Comparison of ENCODE assay signal across 18 cellular contexts in the genomic region with DNA sequence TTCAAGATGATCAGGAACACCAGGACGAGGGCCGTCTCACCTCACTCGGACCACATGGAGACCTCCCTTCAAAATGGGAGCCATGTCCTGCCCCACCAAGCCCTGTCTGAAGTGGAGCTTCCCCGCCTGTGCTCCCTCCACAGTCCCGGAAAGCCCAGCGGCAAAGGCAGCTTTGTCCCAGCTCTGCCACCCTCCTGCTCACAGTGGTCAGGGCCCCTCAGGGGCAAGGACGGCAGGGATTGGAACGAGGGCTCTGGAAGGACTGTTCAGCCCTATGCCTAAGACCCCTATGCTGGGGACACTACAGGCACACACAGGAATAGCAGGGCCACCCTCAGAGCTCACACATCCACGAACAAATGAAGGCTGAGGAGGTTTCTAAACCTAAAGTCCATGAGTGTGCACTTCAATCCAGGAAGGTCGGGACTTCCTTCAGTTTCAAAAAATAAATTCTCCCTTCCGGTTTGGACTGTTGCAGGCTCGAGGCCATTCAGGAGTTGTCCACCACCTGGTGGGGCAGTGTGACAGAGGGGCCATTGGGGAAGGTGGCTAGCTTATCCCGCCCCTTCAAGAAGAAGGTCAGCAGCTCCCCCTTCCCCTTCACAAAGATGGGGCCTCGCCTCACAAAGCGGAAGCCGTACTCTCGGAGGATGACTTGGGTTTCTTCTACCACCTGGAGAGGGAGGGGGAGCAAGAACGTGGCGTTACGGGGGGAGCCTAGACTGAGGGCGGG. TPM values are rescaled to one million over a fixed set of nuclear protein-coding genes. Genes with fewer than 3 reads are reported as not detected.
DNase-seq lines count a peak whose midpoint lies in the region; ATAC-seq, FAIRE-seq and TF ChIP-seq lines count a peak whose summit lies in the region.
"Had no signal": no experiment of that assay in that cellular context is flagged by ENCODE, and none has a peak within 500 bp of the region (broad histone marks: within the 10 kb centered on the region; RNA-seq: fewer than 3 reads in every experiment).

No MANE protein-coding gene starts in this region.

- H3K9ac ChIP-seq in K562 (ENCODE audit: insufficient read depth in 1 of 2, low read depth in 2 of 2, low read length in 2 of 2) = peak overlapping the region in 1 of 2 experiments; percentile 62; a peak in 1 of 4 replicates

- POLR2A ChIA-PET in K562 (lab: Yijun Ruan, JAX) = interaction anchor here (0.6 to 2.0 kb wide), 5 partner anchors 9 to 505 kb away, joined by 3 to 6 read pairs (median 3); no protein-coding TSS in a partner anchor

- no peaks in the 10 kb centered on the region for H3K9me3 Mint-ChIP-seq in stimulated activated naive CD8-positive, alpha-beta T cell treated with anti-CD3 and anti-CD28 coated beads, Interleukin-15, amount 100 ng/mL, for 72 hours
- H3K9me3 Mint-ChIP-seq: neural crest cell; T-helper 2 cell treated with Interferon-gamma antibody and Interleukin-4, amounts not matched to agents 5 μg/mL and 100 μg/mL, for 36 hours had no signal

- peak; percentile 7 for ATAC-seq in stimulated activated naive CD8-positive, alpha-beta T cell treated with anti-CD3 and anti-CD28 coated beads, Interleukin-15, amount 100 ng/mL, for 72 hours
- ATAC-seq in stimulated activated naive CD8-positive, alpha-beta T cell treated with anti-CD3 and anti-CD28 coated beads, Interleukin-15, Interleukin-2, amounts not matched to agents 100 U/mL and 50 U/mL, for 24 hours = no peak
- ATAC-seq in K562 (peak; percentile 7; the same call in 1 of the 3 replicates), HG02763 (IDR thresholded peaks at IDR 0.05; ENCODE audit: unreplicated experiment) (no peak), HG03045 (IDR thresholded peaks at IDR 0.05; ENCODE audit: unreplicated experiment) (no peak)

- H3K4me3 Mint-ChIP-seq in stimulated activated naive CD8-positive, alpha-beta T cell treated with anti-CD3 and anti-CD28 coated beads, Interleukin-15, amount 100 ng/mL, for 72 hours = no peak overlapping the region
- H3K4me3 Mint-ChIP-seq: activated naive CD8-positive, alpha-beta T cell; T-helper 2 cell treated with Interferon-gamma antibody and Interleukin-4, amounts not matched to agents 5 μg/mL and 100 μg/mL, for 36 hours had no signal

- H3K27ac Mint-ChIP-seq in stimulated activated naive CD8-positive, alpha-beta T cell treated with anti-CD3 and anti-CD28 coated beads, Interleukin-15, amount 100 ng/mL, for 72 hours = peak overlapping the region in 1 of 2 donors; percentile 65
- H3K27ac Mint-ChIP-seq: activated naive CD8-positive, alpha-beta T cell; T-helper 2 cell treated with Interferon-gamma antibody and Interleukin-4, amounts not matched to agents 5 μg/mL and 100 μg/mL, for 36 hours had no signal

- H3K4me2 ChIP-seq in K562 (ENCODE audit: insufficient read depth, low read length) = no peak overlapping the region

- TF ChIP-seq POLR2A in K562 (conservative IDR thresholded peaks at IDR 0.05) = peak; percentile 39

- no peaks in the 10 kb centered on the region for H3K27me3 ChIP-seq in K562 (ENCODE audit: control insufficient read depth in 2 of 2, insufficient read depth in 2 of 2, low read length in 2 of 2)
- H3K27me3 ChIP-seq: esophagus squamous epithelium, SJCRH30 had no signal

- no peak overlapping the region for H3K4me3 ChIP-seq in K562
- no peak overlapping the region for H3K4me3 ChIP-seq in foreskin fibroblast (ENCODE audit: low read depth in 1 of 2, low read length in 2 of 2)
- H3K4me3 ChIP-seq: esophagus squamous epithelium, SJCRH30 had no signal

- no peak overlapping the region for H2AFZ ChIP-seq in K562 (ENCODE audit: low read depth, low read length)

- TF ChIP-seq CTCF in K562 (IDR thresholded peaks at IDR 0.05 in 2 of 3, conservative IDR thresholded peaks at IDR 0.05 in 1 of 3; ENCODE audit: insufficient read depth in 2 of 3, low read depth in 1 of 3, low read length in 3 of 3) (no peak), foreskin fibroblast (IDR thresholded peaks at IDR 0.05; ENCODE audit: low read depth, low read length) (no peak)

- H4K20me1 ChIP-seq in K562 (replicated peaks; ENCODE audit: control insufficient read depth, insufficient read depth, low read length) = 0 out of 2 replicates have a peak, but pooled peaks cover 2% of the 10 kb centered on the region

- no peak for TF ChIP-seq EP300 in K562 (IDR thresholded peaks at IDR 0.05; ENCODE audit: low read length)

- 92% methylated on average over 11 of the region's 21 CpGs for WGBS in K562 (ENCODE audit: insufficient coverage, low coverage, missing lambda C conversion rate)

- H3K4me1 Mint-ChIP-seq in stimulated activated naive CD8-positive, alpha-beta T cell treated with anti-CD3 and anti-CD28 coated beads, Interleukin-15, amount 100 ng/mL, for 72 hours = peaks cover 14% of the 10 kb centered on the region

- TF ChIP-seq RAD21 in K562 (CRISPR knock-in tag; conservative IDR thresholded peaks at IDR 0.05 in 1 of 2, IDR thresholded peaks at IDR 0.05 in 1 of 2) = no peak

- intact Hi-C loops in K562 (cut with micrococcal nuclease) = no loop called here

- CTCF ChIA-PET in K562 (lab: Yijun Ruan, JAX; ENCODE audit: low intra/inter-chr PET ratio) = no interaction called here

- peak overlapping the region; percentile 25; the same call in 1 of the 3 replicates for H3K27ac ChIP-seq in K562 (ENCODE audit: extremely low read depth, low read depth, low read length)
- H3K27ac ChIP-seq: esophagus squamous epithelium, SJCRH30 had no signal

- FAIRE-seq in K562 (lab: Jason Lieb, UNC) = no peak
- FAIRE-seq: bronchial epithelial cell had no signal

- no peak for DNase-seq in stimulated activated naive CD8-positive, alpha-beta T cell treated with anti-CD3 and anti-CD28 coated beads, Interleukin-15, amount 100 ng/mL, for 72 hours
- DNase-seq in stimulated activated naive CD8-positive, alpha-beta T cell treated with anti-CD3 and anti-CD28 coated beads, Interleukin-15, Interleukin-2, amounts not matched to agents 100 U/mL and 50 U/mL, for 24 hours = no peak
- DNase-seq in K562 (ENCODE audit: extremely low read depth in 1 of 4, low spot score in 3 of 4) (no peak), mucosa of gallbladder (ENCODE audit: low spot score) (peak; percentile 7), foreskin fibroblast (no peak), NCI-H510A (lab: John Stamatoyannopoulos, UW) (no peak)
- DNase-seq: Calu3, esophagus squamous epithelium, mesendoderm, MV-4-11, NCI-H2081 treated with DMSO at 0.1 percent for 48 hours, SJCRH30 had no signal

- H3K4me1 ChIP-seq in K562 (replicated peaks in 1 of 2; ENCODE audit: control insufficient read depth in 2 of 2, insufficient read depth in 2 of 2, low read length in 2 of 2) = peaks cover 5 to 28% of the 10 kb centered on the region in 2 experiments; a peak in 4 of 5 replicates
- H3K4me1 ChIP-seq: esophagus squamous epithelium, SJCRH30 had no signal

- peaks cover 96% of the 10 kb centered on the region for H3K36me3 ChIP-seq in K562 (ENCODE audit: control insufficient read depth, insufficient read depth, low read length)

- peaks cover 3% of the 10 kb centered on the region; the same call in 2 of the 3 replicates for H3K79me2 ChIP-seq in K562 (ENCODE audit: control insufficient read depth, insufficient read depth, low read length)

- H3K27me3 Mint-ChIP-seq in stimulated activated naive CD8-positive, alpha-beta T cell treated with anti-CD3 and anti-CD28 coated beads, Interleukin-15, amount 100 ng/mL, for 72 hours = no peaks in the 10 kb centered on the region
- H3K27me3 Mint-ChIP-seq: activated naive CD8-positive, alpha-beta T cell had no signal

- BruUV-seq in K562 (replicated peaks; lab: Mats Ljungman, UMichigan) = TSS peak; percentile 27

- in situ Hi-C loops in K562 (cut with MboI) = no loop called here

- no peaks in the 10 kb centered on the region for H3K9me3 ChIP-seq in K562 (replicated peaks; ENCODE audit: control insufficient read depth, insufficient read depth, low read depth, low read length)
- H3K9me3 ChIP-seq: esophagus squamous epithelium, SJCRH30 had no signal

- H3K9me1 ChIP-seq in K562 (ENCODE audit: control insufficient read depth, insufficient read depth, low read length) = no peaks in the 10 kb centered on the region

RNA-seq across cellular contexts. Expression of a gene that starts 26.4 kb away (rescaled TPM):
- 153 and 177 TPM in 2 replicates for total RNA-seq in K562 (2011; cell fraction: chromatin; rRNA removed; ENCODE audit: low replicate concordance)
- 96.4 and 101 TPM in 2 replicates for total RNA-seq in K562 (2011; cell fraction: nucleolus; rRNA removed)
- total RNA-seq in K562 (2011; cell fraction: nucleoplasm; rRNA removed) = 140 and 180 TPM in 2 replicates
- 35.4 and 36.1 TPM in 2 replicates for total RNA-seq in K562 (2014; rRNA removed)
- total RNA-seq in K562 (2014; rRNA removed; fragmentation: Illumina TruSeq; extraction: Trizol) = 33.6 and 37.3 TPM in 2 replicates
- total RNA-seq in K562 (2015; rRNA removed; fragmentation: Illumina TruSeq; extraction: Trizol) = 38.9 and 41.1 TPM in 2 replicates
- 39.9 and 46.2 TPM in 2 replicates for total RNA-seq in K562 (2021)
- polyA plus RNA-seq in K562 (2011; rRNA removed) = 59.4 and 63.0 TPM in 2 replicates
- polyA plus RNA-seq in K562 (2011; cell fraction: cytosol; rRNA removed) = 36.2 and 39.3 TPM in 2 replicates
- 103 and 125 TPM in 2 replicates for polyA plus RNA-seq in K562 (2011; cell fraction: nucleus; rRNA removed)
- 35.5 and 43.1 TPM in 2 replicates for polyA plus RNA-seq in K562 (2012)
- 44.9 and 49.8 TPM in 2 replicates for polyA plus RNA-seq in K562 (2014; fragmentation: Illumina TruSeq; extraction: Trizol)
- polyA plus RNA-seq in K562 (2014; fragmentation: Nextera tagmentation; extraction: Ambion mirVana) = 10 to 100 TPM; 30.6 to 38.9 TPM
- polyA plus RNA-seq in K562 (2014; rRNA removed) = 35.5 and 49.5 TPM in 2 replicates
- 65.4 and 67.6 TPM in 2 replicates for polyA minus RNA-seq in K562 (2011; rRNA and poly(A)+ RNA removed)
- 22.3 and 36.6 TPM in 2 replicates for polyA minus RNA-seq in K562 (2011; cell fraction: cytosol; rRNA and poly(A)+ RNA removed)
- 46.7 and 67.0 TPM in 2 replicates for polyA minus RNA-seq in K562 (2011; cell fraction: nucleus; rRNA and poly(A)+ RNA removed)
- total RNA-seq in mucosa of gallbladder = 3.7 TPM

RNA-seq across cellular contexts. Expression of a gene that starts 26.4 kb away (rescaled TPM):
- total RNA-seq in K562 (2011; cell fraction: chromatin; rRNA removed; ENCODE audit: low replicate concordance) = 4.5 and 5.4 TPM in 2 replicates
- 10.2 and 10.3 TPM in 2 replicates for total RNA-seq in K562 (2011; cell fraction: nucleolus; rRNA removed)
- total RNA-seq in K562 (2011; cell fraction: nucleoplasm; rRNA removed) = 10.8 and 23.1 TPM in 2 replicates
- total RNA-seq in K562 (2014; rRNA removed) (60.9 and 67.5 TPM in 2 replicates), K562 (2014; rRNA removed; fragmentation: Illumina TruSeq; extraction: Trizol) (42.6 and 47.1 TPM in 2 replicates), K562 (2015; rRNA removed; fragmentation: Illumina TruSeq; extraction: Trizol) (26.7 and 43.8 TPM in 2 replicates), K562 (2021) (48.9 and 51.4 TPM in 2 replicates), mucosa of gallbladder (20.5 TPM)
- polyA plus RNA-seq in K562 (2011; rRNA removed) (82.7 and 83.2 TPM in 2 replicates), K562 (2014; fragmentation: Illumina TruSeq; extraction: Trizol) (15.8 and 31.7 TPM in 2 replicates), K562 (2014; fragmentation: Nextera tagmentation; extraction: Ambion mirVana) (10 to 100 TPM; 32.9 to 46.6 TPM), K562 (2014; rRNA removed) (61.1 and 71.1 TPM in 2 replicates)
- polyA plus RNA-seq in K562 (2011; cell fraction: cytosol; rRNA removed) = 76.4 and 103 TPM in 2 replicates
- 23.4 and 40.4 TPM in 2 replicates for polyA plus RNA-seq in K562 (2011; cell fraction: nucleus; rRNA removed)
- 47.2 and 87.1 TPM in 2 replicates for polyA plus RNA-seq in K562 (2012)
- 8.6 and 11.1 TPM in 2 replicates for polyA minus RNA-seq in K562 (2011; rRNA and poly(A)+ RNA removed)
- 7.8 and 12.2 TPM in 2 replicates for polyA minus RNA-seq in K562 (2011; cell fraction: cytosol; rRNA and poly(A)+ RNA removed)
- 4.7 and 7.3 TPM in 2 replicates for polyA minus RNA-seq in K562 (2011; cell fraction: nucleus; rRNA and poly(A)+ RNA removed)

Comparison
In these comparisons a context has a peak if more than half of its experiments do, and no peak if none do; other contexts are left out.
1. ATAC-seq: peak in stimulated activated naive CD8-positive, alpha-beta T cell treated with anti-CD3 and anti-CD28 coated beads, Interleukin-15, amount 100 ng/mL, for 72 hours (single experiment) and K562 (single experiment); none in stimulated activated naive CD8-positive, alpha-beta T cell treated with anti-CD3 and anti-CD28 coated beads, Interleukin-15, Interleukin-2, amounts not matched to agents 100 U/mL and 50 U/mL, for 24 hours (single experiment), HG02763 (single experiment) and HG03045 (single experiment).